ENCODE assay signal across 20 cellular contexts in genomic region chr17:71081666-71082065, GRCh38.
"Had no signal": no experiment of that assay in that cellular context is flagged by ENCODE, and none has a peak within 500 bp of the region (broad histone marks: within the 10 kb centered on the region; RNA-seq: fewer than 3 reads in every experiment).

No MANE protein-coding gene starts in this region.

- H3K9me3 ChIP-seq: Peyer's patch had no signal

- H3K36me3 ChIP-seq: Peyer's patch had no signal

- H3K27me3 ChIP-seq: Peyer's patch had no signal

- H3K4me3 ChIP-seq: Peyer's patch had no signal

- H3K27ac ChIP-seq: Peyer's patch had no signal

- ATAC-seq: activated CD8-positive, alpha-beta memory T cell treated with anti-CD3 and anti-CD28 coated beads, Interleukin-2, amount 10 ng/mL, durations not matched to agents 7 days and 5 days had no signal

- H3K4me1 ChIP-seq: Peyer's patch had no signal

- DNase-seq: activated B cell treated with CpG ODN at 0.5 μM for 24 hours; activated CD4-positive, alpha-beta T cell treated with anti-CD3 and anti-CD28 coated beads for 1 hour; activated CD4-positive, alpha-beta T cell treated with anti-CD3 and anti-CD28 coated beads, Interleukin-2, amount 10 ng/mL, durations not matched to agents 24 days and 14 days; activated CD4-positive, alpha-beta T cell treated with anti-CD3 and anti-CD28 coated beads, Interleukin-2, amount 50 U/mL, for 48 hours; activated CD8-positive, alpha-beta memory T cell treated with anti-CD3 and anti-CD28 coated beads, Interleukin-2, amount 10 ng/mL, durations not matched to agents 7 days and 5 days; activated gamma-delta T cell; activated naive CD4-positive, alpha-beta T cell treated with anti-CD3 and anti-CD28 coated beads for 36 hours; activated T-cell treated with anti-CD3 and anti-CD28 coated beads, Interleukin-2, amount 50 U/mL, for 24 hours; amygdala; NCI-H1105 treated with DMSO at 0.1 percent for 48 hours; NCI-H1436 treated with DMSO at 0.1 percent for 48 hours; NCI-H187 treated with DMSO at 0.1 percent for 48 hours; NCI-H2081 treated with DMSO at 0.1 percent for 48 hours; NCI-H2227 treated with DMSO at 0.1 percent for 48 hours; NCI-H446 treated with DMSO at 0.1 percent for 48 hours; NCI-H526 treated with DMSO at 0.1 percent for 48 hours; Peyer's patch; SHP77 treated with DMSO at 0.1 percent for 48 hours; T-helper 9 cell had no signal

- FAIRE-seq: astrocyte had no signal
